ENCODE assay signal across 8 cellular contexts in genomic region chr19:45405435-45406164, GRCh38. TPM values are rescaled to one million over a fixed set of nuclear protein-coding genes. Genes with fewer than 3 reads are reported as not detected.
A peak's percentile ranks its signal among the peaks of the same experiment; 100 is the strongest.
DNase-seq lines count a peak whose midpoint lies in the region; ATAC-seq and TF ChIP-seq lines count a peak whose summit lies in the region.

No MANE protein-coding gene starts in this region.

- peaks cover 30% of the 10 kb centered on the region for H3K27me3 Mint-ChIP-seq in activated CD8-positive, alpha-beta memory T cell treated with anti-CD3 and anti-CD28 coated beads, Interleukin-2, amount 10 ng/mL, durations not matched to agents 7 days and 5 days
- H3K27me3 Mint-ChIP-seq in mesothelial cell of epicardium (ENCODE audit: low read depth) = peaks cover 31% of the 10 kb centered on the region

- H3K36me3 ChIP-seq in endocrine pancreas (ENCODE audit: control insufficient read depth, insufficient read depth, low read length) = no peaks in the 10 kb centered on the region

- no peak for TF ChIP-seq CTCF in mesothelial cell of epicardium (IDR thresholded peaks at IDR 0.05; ENCODE audit: unreplicated experiment)

- H3K4me3 ChIP-seq in endocrine pancreas (ENCODE audit: control insufficient read depth, insufficient read depth, low read length) = peak overlapping the region; percentile 59

- H3K4me3 Mint-ChIP-seq in activated CD8-positive, alpha-beta memory T cell treated with anti-CD3 and anti-CD28 coated beads, Interleukin-2, amount 10 ng/mL, durations not matched to agents 7 days and 5 days = peak overlapping the region; percentile 94
- peak overlapping the region; percentile 85 for H3K4me3 Mint-ChIP-seq in mesothelial cell of epicardium

- ATAC-seq in GM19455 (IDR thresholded peaks at IDR 0.05; ENCODE audit: unreplicated experiment) = peak; percentile 45
- ATAC-seq in activated CD8-positive, alpha-beta memory T cell treated with anti-CD3 and anti-CD28 coated beads, Interleukin-2, amount 10 ng/mL, durations not matched to agents 7 days and 5 days = peak; percentile 65

- H3K27me3 ChIP-seq in endocrine pancreas (ENCODE audit: control insufficient read depth, insufficient read depth, low read length) = no peaks in the 10 kb centered on the region

- peaks cover 2% of the 10 kb centered on the region for H3K36me3 Mint-ChIP-seq in activated CD8-positive, alpha-beta memory T cell treated with anti-CD3 and anti-CD28 coated beads, Interleukin-2, amount 10 ng/mL, durations not matched to agents 7 days and 5 days
- H3K36me3 Mint-ChIP-seq in mesothelial cell of epicardium = peaks cover 13% of the 10 kb centered on the region

- no peaks in the 10 kb centered on the region for H3K9me3 Mint-ChIP-seq in activated CD8-positive, alpha-beta memory T cell treated with anti-CD3 and anti-CD28 coated beads, Interleukin-2, amount 10 ng/mL, durations not matched to agents 7 days and 5 days (ENCODE audit: low read depth)
- no peaks in the 10 kb centered on the region for H3K9me3 Mint-ChIP-seq in mesothelial cell of epicardium

- CTCF ChIA-PET in activated CD8-positive, alpha-beta memory T cell treated with anti-CD3 and anti-CD28 coated beads, Interleukin-2, amount 10 ng/mL, durations not matched to agents 7 days and 5 days (lab: Charles Lee) = interaction anchor here (1.0 to 5.0 kb wide), 10 partner anchors 7 to 236 kb away, joined by 3 to 44 read pairs (median 4); no protein-coding TSS in a partner anchor

- H3K4me1 Mint-ChIP-seq in activated CD8-positive, alpha-beta memory T cell treated with anti-CD3 and anti-CD28 coated beads, Interleukin-2, amount 10 ng/mL, durations not matched to agents 7 days and 5 days = peaks cover 31% of the 10 kb centered on the region
- H3K4me1 Mint-ChIP-seq in mesothelial cell of epicardium = peaks cover 39% of the 10 kb centered on the region

- H3K9ac ChIP-seq in endocrine pancreas (ENCODE audit: control insufficient read depth, insufficient read depth, low read length) = peak overlapping the region; percentile 80

- H3K9me3 ChIP-seq in endocrine pancreas (ENCODE audit: control insufficient read depth, low read length) = no peaks in the 10 kb centered on the region

- peak overlapping the region; percentile 88 for H3K27ac Mint-ChIP-seq in activated CD8-positive, alpha-beta memory T cell treated with anti-CD3 and anti-CD28 coated beads, Interleukin-2, amount 10 ng/mL, durations not matched to agents 7 days and 5 days
- peak overlapping the region; percentile 98 for H3K27ac Mint-ChIP-seq in mesothelial cell of epicardium

- DNase-seq in CMK (ENCODE audit: low read depth) (peak; percentile 48), HPDE6-E6E7 (ENCODE audit: extremely low spot score) (peak; percentile 78), NOMO-1 treated with DMSO at 0.1 percent for 48 hours (lab: John Stamatoyannopoulos, UW; ENCODE audit: unreplicated experiment) (peak; percentile 74), mesothelial cell of epicardium (ENCODE audit: low spot score in 2 of 2, unreplicated experiment in 2 of 2) (peak; percentile 61 to 86)
- DNase-seq in activated CD8-positive, alpha-beta memory T cell treated with anti-CD3 and anti-CD28 coated beads, Interleukin-2, amount 10 ng/mL, durations not matched to agents 7 days and 5 days = peak; percentile 92
- DNase-seq in stimulated activated CD8-positive, alpha-beta memory T cell treated with anti-CD3 and anti-CD28 coated beads, Interleukin-15, amount 100 ng/mL, for 24 hours (ENCODE audit: low read depth) = peak; percentile 42

- no peaks in the 10 kb centered on the region for H3K4me1 ChIP-seq in endocrine pancreas (ENCODE audit: control insufficient read depth, insufficient read depth, low read length)

RNA-seq across cellular contexts. Expression of gene PPP1R13L, which starts 0.7 kb away (rescaled TPM):
- total RNA-seq in activated CD8-positive, alpha-beta memory T cell treated with anti-CD3 and anti-CD28 coated beads, Interleukin-2, amount 10 ng/mL, durations not matched to agents 7 days and 5 days = 10 to 100 TPM in 1 of 2 experiments, 1 to 10 TPM in 1; 6.4 to 11.7 TPM
- 58.0 to 64.0 TPM (median 58.7 TPM) in 3 replicates for total RNA-seq in mesothelial cell of epicardium

RNA-seq across cellular contexts. Expression of gene POLR1G, which starts 0.8 kb away (rescaled TPM):
- total RNA-seq in activated CD8-positive, alpha-beta memory T cell treated with anti-CD3 and anti-CD28 coated beads, Interleukin-2, amount 10 ng/mL, durations not matched to agents 7 days and 5 days = 10 to 100 TPM in 1 of 2 experiments, 1 to 10 TPM in 1; 8.9 to 12.2 TPM
- 6.7 to 7.5 TPM (median 6.7 TPM) in 3 replicates for total RNA-seq in mesothelial cell of epicardium

RNA-seq across cellular contexts. Expression of gene ERCC1, which starts 18.1 kb away (rescaled TPM):
- 10 to 100 TPM; 62.5 to 73.4 TPM for total RNA-seq in activated CD8-positive, alpha-beta memory T cell treated with anti-CD3 and anti-CD28 coated beads, Interleukin-2, amount 10 ng/mL, durations not matched to agents 7 days and 5 days
- 92.8 to 100 TPM (median 96.4 TPM) in 3 replicates for total RNA-seq in mesothelial cell of epicardium

RNA-seq across cellular contexts. Expression of gene ERCC2, which starts 35.2 kb away (rescaled TPM):
- 10 to 100 TPM; 26.1 to 26.8 TPM for total RNA-seq in activated CD8-positive, alpha-beta memory T cell treated with anti-CD3 and anti-CD28 coated beads, Interleukin-2, amount 10 ng/mL, durations not matched to agents 7 days and 5 days
- 62.7 to 64.4 TPM (median 64.1 TPM) in 3 replicates for total RNA-seq in mesothelial cell of epicardium

Comparison
In these comparisons a context has a peak if more than half of its experiments do, and no peak if none do; other contexts are left out.
1. Peak in every context shown above with its lines: DNase-seq, ATAC-seq and H3K4me3 ChIP-seq.
2. DNase-seq: peak in every context shown above with its lines; median percentile 92 in activated CD8-positive, alpha-beta memory T cell treated with anti-CD3 and anti-CD28 coated beads, Interleukin-2, amount 10 ng/mL, durations not matched to agents 7 days and 5 days; 78 in HPDE6-E6E7; 74 in NOMO-1 treated with DMSO at 0.1 percent for 48 hours; 74 in mesothelial cell of epicardium; 48 in CMK; 42 in stimulated activated CD8-positive, alpha-beta memory T cell treated with anti-CD3 and anti-CD28 coated beads, Interleukin-15, amount 100 ng/mL, for 24 hours.